ENCODE assay signal across 7 cellular contexts in genomic region chr17:4144411-4144747, GRCh38. TPM values are rescaled to one million over a fixed set of nuclear protein-coding genes. Genes with fewer than 3 reads are reported as not detected.
DNase-seq lines count a peak whose midpoint lies in the region; FAIRE-seq and TF ChIP-seq lines count a peak whose summit lies in the region.

No MANE protein-coding gene starts in this region.

- H3K27ac Mint-ChIP-seq in activated naive CD8-positive, alpha-beta T cell, result peak overlapping the region; percentile 99

- H3K9me1 ChIP-seq in keratinocyte (ENCODE audit: control insufficient read depth, extremely low read depth, insufficient read depth, low read length), result no peaks in the 10 kb centered on the region

- no peak for DNase-seq in keratinocyte (ENCODE audit: low read depth, low spot score)
- DNase-seq in substantia nigra (lab: John Stamatoyannopoulos, UW), result no peak
- no peak for DNase-seq in DMS114 treated with DMSO at 0.1 percent for 48 hours (lab: John Stamatoyannopoulos, UW; ENCODE audit: unreplicated experiment)
- DNase-seq in superior temporal gyrus (ENCODE audit: extremely low spot score), result no peak
- no peak for DNase-seq in ureter (ENCODE audit: low spot score)

- H3K4me3 ChIP-seq in HUES64 (ENCODE audit: low read length), result peak overlapping the region; percentile 88
- peak overlapping the region; percentile 89 to 90 (median 89) for H3K4me3 ChIP-seq in keratinocyte (ENCODE audit: control insufficient read depth in 2 of 3, extremely low read depth in 1 of 3, insufficient read depth in 2 of 3, low read depth in 1 of 3, low read length in 3 of 3)

- no peaks in the 10 kb centered on the region for H3K9me3 Mint-ChIP-seq in activated naive CD8-positive, alpha-beta T cell (ENCODE audit: low read depth)

- H2AFZ ChIP-seq in keratinocyte (ENCODE audit: control insufficient read depth, low read length), result peak overlapping the region; percentile 90

- peaks cover 6% of the 10 kb centered on the region; the same call in 1 of the 2 replicates for H3K4me1 ChIP-seq in HUES64 (ENCODE audit: insufficient read depth, low read length)
- peaks cover 14% of the 10 kb centered on the region for H3K4me1 ChIP-seq in keratinocyte (ENCODE audit: control insufficient read depth, extremely low read depth, insufficient read depth, low read length)

- H3K9ac ChIP-seq in HUES64 (ENCODE audit: low read depth, low read length) (peak overlapping the region; percentile 84), keratinocyte (ENCODE audit: control insufficient read depth, extremely low read depth, insufficient read depth, low read length) (peak overlapping the region; percentile 89)

- peak overlapping the region; percentile 89 for H3K4me2 ChIP-seq in keratinocyte (ENCODE audit: control insufficient read depth, extremely low read depth, insufficient read depth, low read depth, low read length)

- dilution Hi-C loops in keratinocyte (cut with MboI; ENCODE audit: extremely low pct_ligation_motif_present, low sequenced_read_pairs), result no loop called here

- no peak for FAIRE-seq in keratinocyte (lab: Jason Lieb, UNC)

- peak overlapping the region; percentile 99 for H3K4me3 Mint-ChIP-seq in activated naive CD8-positive, alpha-beta T cell

- TF ChIP-seq CTCF in keratinocyte (optimal IDR thresholded peaks at IDR 0.05 in 1 of 3, IDR thresholded peaks at IDR 0.05 in 1 of 3, conservative IDR thresholded peaks at IDR 0.05 in 1 of 3; ENCODE audit: extremely low read depth in 1 of 3, insufficient read depth in 2 of 3, low read length in 3 of 3), result no peak

- H3K36me3 ChIP-seq in HUES64 (ENCODE audit: insufficient read depth, low read length) (no peaks in the 10 kb centered on the region; the same call in 1 of the 2 replicates), keratinocyte (ENCODE audit: control insufficient read depth in 2 of 2, extremely low read depth in 1 of 2, insufficient read depth in 2 of 2, low read length in 2 of 2) (no peaks in the 10 kb centered on the region)

- no peaks in the 10 kb centered on the region for H3K27me3 Mint-ChIP-seq in activated naive CD8-positive, alpha-beta T cell

- H3K4me1 Mint-ChIP-seq in activated naive CD8-positive, alpha-beta T cell (ENCODE audit: low read depth), result peaks cover 39% of the 10 kb centered on the region

- H3K36me3 Mint-ChIP-seq in activated naive CD8-positive, alpha-beta T cell, result no peaks in the 10 kb centered on the region

- 89% methylated on average over 3 of the region's 3 CpGs for WGBS in HUES64

- H3K27ac ChIP-seq in HUES64 (ENCODE audit: low read depth, low read length) (0 out of 2 replicates have a peak overlapping the region, but pooled peaks have one; percentile 86), keratinocyte (ENCODE audit: control insufficient read depth, insufficient read depth, low read length) (peak overlapping the region; percentile 94), substantia nigra (ENCODE audit: low read depth, low read length, poor library complexity, severe bottlenecking) (peak overlapping the region; percentile 98)

- peaks cover 36% of the 10 kb centered on the region for H3K79me2 ChIP-seq in keratinocyte (ENCODE audit: control insufficient read depth, insufficient read depth, low read length)

- H3K9me3 ChIP-seq in HUES64 (ENCODE audit: insufficient read depth, low read depth, low read length) (no peaks in the 10 kb centered on the region), keratinocyte (ENCODE audit: control insufficient read depth, low read depth, low read length) (no peaks in the 10 kb centered on the region)

- no peaks in the 10 kb centered on the region for H4K20me1 ChIP-seq in keratinocyte (ENCODE audit: control insufficient read depth, extremely low read depth, insufficient read depth, low read length)

- H3K27me3 ChIP-seq in HUES64 (ENCODE audit: insufficient read depth, low read length) (no peaks in the 10 kb centered on the region), keratinocyte (ENCODE audit: control insufficient read depth, extremely low read depth, insufficient read depth, low read length) (no peaks in the 10 kb centered on the region)

RNA-seq across cellular contexts. Expression of gene CYB5D2, which starts 1.4 kb away (rescaled TPM):
- 9.3 TPM for polyA plus RNA-seq in HUES64 (2013, experiment 1 of 2)
- 8.5 TPM for polyA plus RNA-seq in HUES64 (2013, experiment 2 of 2)
- 7.6 to 15.4 TPM (median 10.9 TPM) in 3 replicates for polyA plus RNA-seq in keratinocyte
- 8.2 TPM for polyA plus RNA-seq in keratinocyte (2011; ENCODE audit: low read depth)
- 7.8 and 17.1 TPM in 2 replicates for polyA plus RNA-seq in keratinocyte (2011; cell fraction: cytosol; rRNA removed)
- polyA plus RNA-seq in keratinocyte (2011; cell fraction: nucleus; rRNA removed), result 9.2 and 14.4 TPM in 2 replicates
- polyA plus RNA-seq in keratinocyte (2012; ENCODE audit: low replicate concordance), result 6.9 and 8.3 TPM in 2 replicates
- 6.5 to 16.7 TPM (median 7.8 TPM) in 3 replicates for polyA minus RNA-seq in keratinocyte
- polyA minus RNA-seq in keratinocyte (2011; cell fraction: cytosol; rRNA and poly(A)+ RNA removed), result 13.0 TPM
- 5.1 and 7.2 TPM in 2 replicates for polyA minus RNA-seq in keratinocyte (2011; cell fraction: nucleus; rRNA and poly(A)+ RNA removed)
- 26.7 TPM for total RNA-seq in ureter

RNA-seq across cellular contexts. Expression of gene ZZEF1, which starts 1.5 kb away (rescaled TPM):
- polyA plus RNA-seq in HUES64 (2013, experiment 1 of 2), result 7.6 TPM
- 6.9 TPM for polyA plus RNA-seq in HUES64 (2013, experiment 2 of 2)
- polyA plus RNA-seq in keratinocyte, result 9.5 to 11.4 TPM (median 10.6 TPM) in 3 replicates
- 17.4 TPM for polyA plus RNA-seq in keratinocyte (2011; ENCODE audit: low read depth)
- 5.8 and 6.9 TPM in 2 replicates for polyA plus RNA-seq in keratinocyte (2011; cell fraction: cytosol; rRNA removed)
- 41.7 and 44.1 TPM in 2 replicates for polyA plus RNA-seq in keratinocyte (2011; cell fraction: nucleus; rRNA removed)
- 9.4 and 11.0 TPM in 2 replicates for polyA plus RNA-seq in keratinocyte (2012; ENCODE audit: low replicate concordance)
- polyA minus RNA-seq in keratinocyte, result 55.1 to 60.8 TPM (median 55.7 TPM) in 3 replicates
- 21.9 TPM for polyA minus RNA-seq in keratinocyte (2011; cell fraction: cytosol; rRNA and poly(A)+ RNA removed)
- polyA minus RNA-seq in keratinocyte (2011; cell fraction: nucleus; rRNA and poly(A)+ RNA removed), result 78.4 and 112 TPM in 2 replicates
- total RNA-seq in ureter, result 98.2 TPM
